Comparison of ENCODE assay signal across 8 cellular contexts in genomic region chr17:42276609-42277341, GRCh38. TPM values are rescaled to one million over a fixed set of nuclear protein-coding genes. Genes with fewer than 3 reads are reported as not detected.
A peak's percentile ranks its signal among the peaks of the same experiment; 100 is the strongest.
DNase-seq lines count a peak whose midpoint lies in the region; ATAC-seq and TF ChIP-seq lines count a peak whose summit lies in the region.

No MANE protein-coding gene starts in this region.

- no peaks in the 10 kb centered on the region for H3K36me3 ChIP-seq in neural progenitor cell

- H3K4me1 Mint-ChIP-seq in CD14-positive monocyte (peaks cover 51% of the 10 kb centered on the region), neural progenitor cell (peaks cover 42% of the 10 kb centered on the region)

- H3K9me3 ChIP-seq in neural progenitor cell (ENCODE audit: low read depth) = no peaks in the 10 kb centered on the region

- H3K9ac ChIP-seq in neural progenitor cell = no peak overlapping the region

- intact Hi-C loops in CD14-positive monocyte (cut with micrococcal nuclease) = no loop called here

- no peaks in the 10 kb centered on the region for H3K27me3 ChIP-seq in neural progenitor cell

- DNase-seq in CD14-positive monocyte (ENCODE audit: low spot score) = peak; percentile 82
- peak; percentile 13 for DNase-seq in NCI-H146 treated with DMSO at 0.1 percent for 48 hours (lab: John Stamatoyannopoulos, UW; ENCODE audit: unreplicated experiment)
- DNase-seq in activated T-helper 1 cell treated with Interleukin-2 at 50 U/mL for 16 hours (ENCODE audit: low read depth) = peak; percentile 13
- peak; percentile 42 for DNase-seq in globus pallidus (ENCODE audit: low spot score)
- peak; percentile 58 for DNase-seq in neural progenitor cell (ENCODE audit: low spot score)
- DNase-seq in SK-N-DZ (ENCODE audit: low spot score) = no peak

- H3K4me3 Mint-ChIP-seq in CD14-positive monocyte (peak overlapping the region; percentile 85 to 89), neural progenitor cell (peak overlapping the region; percentile 85)

- H4K20me1 ChIP-seq in neural progenitor cell (ENCODE audit: low read depth) = peaks cover 30% of the 10 kb centered on the region

- peak overlapping the region; percentile 54 to 91 (median 85) for H3K27ac Mint-ChIP-seq in CD14-positive monocyte
- peak overlapping the region; percentile 59 for H3K27ac Mint-ChIP-seq in neural progenitor cell

- peaks cover 0 to 4% of the 10 kb centered on the region in 2 donors for H3K36me3 Mint-ChIP-seq in CD14-positive monocyte
- no peaks in the 10 kb centered on the region for H3K36me3 Mint-ChIP-seq in neural progenitor cell

- peaks cover 39% of the 10 kb centered on the region for H3K79me2 ChIP-seq in neural progenitor cell (ENCODE audit: low read depth)

- H3K27ac ChIP-seq in neural progenitor cell = no peak overlapping the region

- ATAC-seq in GM21619 (IDR thresholded peaks at IDR 0.05; ENCODE audit: unreplicated experiment) (peak; percentile 28), HG03378 (IDR thresholded peaks at IDR 0.05; ENCODE audit: unreplicated experiment) (no peak)

- no peaks in the 10 kb centered on the region for H3K9me3 Mint-ChIP-seq in CD14-positive monocyte
- no peaks in the 10 kb centered on the region for H3K9me3 Mint-ChIP-seq in neural progenitor cell

- peaks cover 37% of the 10 kb centered on the region for H3K4me1 ChIP-seq in neural progenitor cell

- peak overlapping the region; percentile 80 for H2AFZ ChIP-seq in neural progenitor cell (replicated peaks)

- TF ChIP-seq CTCF in CD14-positive monocyte (IDR thresholded peaks at IDR 0.05) (no peak), neural progenitor cell (IDR thresholded peaks at IDR 0.05) (no peak)

- peaks cover 33% of the 10 kb centered on the region for H3F3A ChIP-seq in neural progenitor cell (ENCODE audit: low read depth)

- H3K4me3 ChIP-seq in neural progenitor cell = peak overlapping the region; percentile 90

- H3K27me3 Mint-ChIP-seq in CD14-positive monocyte (ENCODE audit: low read depth in 3 of 3) = peaks cover 0 to 3% (median 1%) of the 10 kb centered on the region in 3 donors
- peaks cover 5% of the 10 kb centered on the region for H3K27me3 Mint-ChIP-seq in neural progenitor cell (ENCODE audit: insufficient read depth, low read depth)

- peak overlapping the region; percentile 99 for H3K4me2 ChIP-seq in neural progenitor cell

RNA-seq across cellular contexts. Expression of gene STAT5B, which starts 0.6 kb away (rescaled TPM):
- polyA plus RNA-seq in CD14-positive monocyte = 10 to 100 TPM; 28.5 to 47.9 TPM
- 90.7 and 96.4 TPM in 2 replicates for total RNA-seq in neural progenitor cell (ENCODE audit: low replicate concordance)
- 25.5 and 36.7 TPM in 2 replicates for polyA plus RNA-seq in SK-N-DZ (2014; cell fraction: cytosol; rRNA removed)
- polyA plus RNA-seq in SK-N-DZ (2014; cell fraction: nucleus; rRNA removed) = 72.8 and 97.3 TPM in 2 replicates

RNA-seq across cellular contexts. Expression of gene STAT5A, which starts 11.5 kb away (rescaled TPM):
- polyA plus RNA-seq in CD14-positive monocyte = 10 to 100 TPM; 30.5 to 49.8 TPM
- total RNA-seq in neural progenitor cell (ENCODE audit: low replicate concordance) = 6.7 and 10.0 TPM in 2 replicates
- polyA plus RNA-seq in SK-N-DZ (2014; cell fraction: cytosol; rRNA removed) = 10.1 and 12.0 TPM in 2 replicates
- polyA plus RNA-seq in SK-N-DZ (2014; cell fraction: nucleus; rRNA removed) = 13.6 and 19.3 TPM in 2 replicates
